In the genomic region with DNA sequence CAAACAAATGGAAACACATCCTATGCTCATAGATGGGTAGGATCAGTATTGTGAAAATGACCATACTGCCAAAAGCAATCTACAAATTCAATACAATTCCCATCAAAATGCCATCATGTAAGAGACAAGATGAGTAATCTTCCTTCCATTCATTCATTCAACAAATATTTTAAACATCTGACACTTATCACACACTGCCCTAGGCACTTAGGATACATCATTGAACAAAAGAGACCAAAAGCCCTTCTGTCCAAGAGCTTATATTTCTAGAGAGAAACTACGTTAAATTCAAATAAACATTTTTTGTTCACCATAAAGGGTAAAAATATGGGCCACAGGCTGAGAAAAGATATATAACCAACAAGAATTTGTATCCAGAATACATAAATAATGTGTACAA, we compare ENCODE assay signal across 25 cellular contexts.
"Had no signal": no experiment of that assay in that cellular context is flagged by ENCODE, and none has a peak within 500 bp of the region (broad histone marks: within the 10 kb centered on the region; RNA-seq: fewer than 3 reads in every experiment).

No MANE protein-coding gene starts in this region.

- H3K9me3 ChIP-seq: stomach, suprapubic skin, testis, thoracic aorta, tibial artery, tibial nerve, transverse colon, upper lobe of left lung, upper lobe of right lung, uterus, vagina had no signal

- DNase-seq: stimulated activated CD4-positive, alpha-beta T cell treated with anti-CD3 and anti-CD28 coated beads, Interleukin-2, amount 100 ng/mL, for 24 hours; stimulated activated CD4-positive, alpha-beta T cell treated with anti-CD3 and anti-CD28 coated beads, Interleukin-2, amount 100 ng/mL, for 48 hours; stimulated activated CD4-positive, alpha-beta T cell treated with anti-CD3 and anti-CD28 coated beads, Interleukin-4, amount 100 ng/mL, for 1 hour; stimulated activated CD4-positive, alpha-beta T cell treated with anti-CD3 and anti-CD28 coated beads, Interleukin-4, amount 100 ng/mL, for 24 hours; stimulated activated CD4-positive, alpha-beta T cell treated with anti-CD3 and anti-CD28 coated beads, Interleukin-4, amount 100 ng/mL, for 4 hours; stimulated activated CD8-positive, alpha-beta memory T cell treated with anti-CD3 and anti-CD28 coated beads, Interleukin-4, amount 100 ng/mL, for 48 hours; stimulated activated naive B cell treated with anti-CD40 and anti-IgM and Interleukin-4, amounts not matched to agents 10 μg/mL and 1 μg/mL and 100 μg/mL, for 72 hours; stimulated activated naive CD4-positive, alpha-beta T cell; stimulated activated naive CD4-positive, alpha-beta T cell treated with Interleukin-2 at 50 U/mL for 16 hours; stimulated activated naive CD8-positive, alpha-beta T cell treated with anti-CD3 and anti-CD28 coated beads, Interleukin-15, amount 100 ng/mL, for 72 hours; stimulated activated naive CD8-positive, alpha-beta T cell treated with anti-CD3 and anti-CD28 coated beads, Interleukin-15, Interleukin-2, amounts not matched to agents 100 U/mL and 50 U/mL, for 24 hours; stomach; substantia nigra; testis; tibial artery; transverse colon; upper lobe of left lung; upper lobe of right lung; uterus had no signal

- H3K4me3 ChIP-seq: stomach, suprapubic skin, testis, thoracic aorta, tibial artery, tibial nerve, transverse colon, upper lobe of left lung, upper lobe of right lung, uterus, vagina had no signal

- H3K4me1 ChIP-seq: stomach, suprapubic skin, testis, tibial artery, tibial nerve, transverse colon, upper lobe of left lung, upper lobe of right lung, uterus, vagina had no signal

- H3K27ac ChIP-seq: stomach, suprapubic skin, testis, thoracic aorta, tibial artery, tibial nerve, transverse colon, upper lobe of left lung, upper lobe of right lung, uterus, vagina had no signal

- ATAC-seq: stimulated activated effector memory CD8-positive, alpha-beta T cell treated with anti-CD3 and anti-CD28 coated beads, Interleukin-12 subunit alpha, Interleukin-12 subunit beta, amount 100 ng/mL, for 72 hours; stimulated activated memory B cell treated with anti-CD40 and anti-IgM and Interleukin-4, amounts not matched to agents 10 μg/mL and 1 μg/mL and 100 μg/mL, for 72 hours; stimulated activated naive B cell treated with anti-CD40 and anti-IgM and Interleukin-4, amounts not matched to agents 10 μg/mL and 1 μg/mL and 100 μg/mL, for 72 hours; stimulated activated naive CD8-positive, alpha-beta T cell treated with anti-CD3 and anti-CD28 coated beads, Interleukin-15, amount 100 ng/mL, for 72 hours; stimulated activated naive CD8-positive, alpha-beta T cell treated with anti-CD3 and anti-CD28 coated beads, Interleukin-15, Interleukin-2, amounts not matched to agents 100 U/mL and 50 U/mL, for 24 hours; upper lobe of right lung had no signal

- H3K27me3 ChIP-seq: stomach, suprapubic skin, testis, tibial artery, tibial nerve, transverse colon, upper lobe of left lung, upper lobe of right lung, uterus, vagina had no signal

- H3K36me3 ChIP-seq: stomach, suprapubic skin, thoracic aorta, tibial artery, tibial nerve, transverse colon, upper lobe of left lung, upper lobe of right lung, uterus, vagina had no signal
